In genomic region chr10:37125191-37125732, GRCh38 we compare ENCODE assay signal across 1 cellular context.
TF ChIP-seq lines count a peak whose summit lies in the region.

Gene ANKRD30A, plus strand, starts transcription at chr10:37125598. Its CDS starts 190 bp downstream, at chr10:37125788.

TF ChIP-seq in SK-N-SH treated with all-trans-retinoic acid at 6 μM for 48 hours, 23 proteins besides CTCF, POLR2A, EP300 and RAD21 (continued from another document):
- TF ChIP-seq TCF4 (CRISPR knock-in tag; IDR thresholded peaks at IDR 0.05; ENCODE audit: borderline replicate concordance), result no peak
- TF ChIP-seq PATZ1 (CRISPR knock-in tag; IDR thresholded peaks at IDR 0.05; ENCODE audit: borderline replicate concordance), result no peak
- no peak for TF ChIP-seq OSR1 (CRISPR knock-in tag; IDR thresholded peaks at IDR 0.05)
- no peak for TF ChIP-seq ZC3H10 (CRISPR knock-in tag; IDR thresholded peaks at IDR 0.05)
- TF ChIP-seq ZNF8 (CRISPR knock-in tag; IDR thresholded peaks at IDR 0.05), result no peak
- no peak for TF ChIP-seq ZNF565 (CRISPR knock-in tag; conservative IDR thresholded peaks at IDR 0.05; ENCODE audit: low read depth)
- TF ChIP-seq POU6F1 (CRISPR knock-in tag; IDR thresholded peaks at IDR 0.05; ENCODE audit: borderline replicate concordance, low read depth), result no peak
- TF ChIP-seq TOX (CRISPR knock-in tag; IDR thresholded peaks at IDR 0.05; ENCODE audit: borderline replicate concordance), result no peak
